In the genomic region with DNA sequence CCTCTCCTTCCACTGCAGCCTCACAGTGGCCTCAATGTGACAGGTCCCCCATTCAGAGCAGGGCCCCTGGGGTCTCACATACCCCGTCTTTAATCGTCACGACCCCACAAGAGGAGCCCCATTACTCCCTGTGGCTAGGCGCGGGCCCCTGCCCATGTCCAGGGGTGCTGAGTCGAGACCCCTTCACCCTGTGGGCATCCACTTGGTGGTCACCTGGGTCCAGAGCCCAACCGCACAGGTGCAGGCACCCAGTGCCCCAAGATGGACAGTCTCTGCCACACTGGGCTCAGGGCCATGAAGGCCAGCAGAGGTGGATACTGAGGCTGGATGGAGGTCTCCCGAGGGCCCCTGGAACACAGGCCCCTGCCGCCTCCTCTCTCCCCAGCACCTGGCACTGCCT, we compare ENCODE assay signal across 1 cellular context.
TF ChIP-seq lines count a peak whose summit lies in the region.

No MANE protein-coding gene starts in this region.

TF ChIP-seq in GM23338, 12 proteins besides CTCF, POLR2A, EP300 and RAD21:
- no peak for TF ChIP-seq ZNF462 (CRISPR knock-in tag; IDR thresholded peaks at IDR 0.05)
